In genomic region chr15:52350423-52350822, GRCh38 we compare ENCODE assay signal across 31 cellular contexts.
"Had no signal": no experiment of that assay in that cellular context is flagged by ENCODE, and none has a peak within 500 bp of the region (broad histone marks: within the 10 kb centered on the region; RNA-seq: fewer than 3 reads in every experiment).

No MANE protein-coding gene starts in this region.

- FAIRE-seq: bronchial epithelial cell, K562 had no signal

- H3K4me1 ChIP-seq: ascending aorta, body of pancreas, Peyer's patch had no signal

- H3K27me3 ChIP-seq: ascending aorta, body of pancreas, Peyer's patch, SJCRH30 had no signal

- H3K9me3 ChIP-seq: ascending aorta, body of pancreas, Peyer's patch, SJCRH30, SK-N-SH had no signal

- H3K27me3 Mint-ChIP-seq: activated CD4-positive, alpha-beta memory T cell treated with anti-CD3 and anti-CD28 coated beads for 36 hours; activated CD4-positive, alpha-beta T cell treated with anti-CD3 and anti-CD28 coated beads, Interleukin-2, amount 10 ng/mL, durations not matched to agents 7 days and 5 days; activated naive CD8-positive, alpha-beta T cell treated with anti-CD3 and anti-CD28 coated beads, Interleukin-2, amount 50 U/mL, for 24 hours had no signal

- H3K4me3 Mint-ChIP-seq: activated CD4-positive, alpha-beta memory T cell treated with anti-CD3 and anti-CD28 coated beads for 36 hours; activated CD4-positive, alpha-beta T cell treated with anti-CD3 and anti-CD28 coated beads, Interleukin-2, amount 10 ng/mL, durations not matched to agents 7 days and 5 days; activated naive CD8-positive, alpha-beta T cell treated with anti-CD3 and anti-CD28 coated beads, Interleukin-2, amount 50 U/mL, for 24 hours; activated T-cell treated with anti-CD3 and anti-CD28 coated beads, Interleukin-2, amount 50 U/mL, for 4 hours had no signal

- H3K4me2 ChIP-seq: SK-N-SH had no signal

- DNase-seq: activated CD4-positive, alpha-beta memory T cell treated with anti-CD3 and anti-CD28 coated beads for 36 hours; activated CD4-positive, alpha-beta T cell treated with anti-CD3 and anti-CD28 coated beads, Interleukin-2, amount 10 ng/mL, durations not matched to agents 7 days and 5 days; activated CD4-positive, CD25-positive, alpha-beta regulatory T cell; activated CD8-positive, alpha-beta memory T cell treated with anti-CD3 and anti-CD28 coated beads for 24 hours; activated effector memory CD4-positive, alpha-beta T cell treated with anti-CD3 and anti-CD28 coated beads, Interleukin-2, amount 50 U/mL, for 16 hours; activated naive CD4-positive, alpha-beta T cell treated with Interleukin-2 at 50 U/mL for 16 hours; activated naive CD8-positive, alpha-beta T cell treated with anti-CD3 and anti-CD28 coated beads, Interleukin-2, amount 50 U/mL, for 24 hours; activated T-cell treated with anti-CD3 and anti-CD28 coated beads, Interleukin-2, amount 50 U/mL, for 4 hours; amniotic stem cell; body of pancreas; central memory CD4-positive, alpha-beta T cell; Kasumi-1; NCI-H1092; NCI-H1417; NCI-H1694; NCI-H2029; NCI-H2107; NCI-H2171 treated with DMSO at 0.1 percent for 48 hours; NCI-H226; NCI-H526; NCI-H774; NK-92 treated with Interleukin-12 subunit alpha and Interleukin-12 subunit beta, amount 100 ng/mL, for 24 hours; Peyer's patch; Right ventricle myocardium superior; SJCRH30; SK-N-SH had no signal

- H3K4me1 Mint-ChIP-seq: activated CD4-positive, alpha-beta T cell treated with anti-CD3 and anti-CD28 coated beads, Interleukin-2, amount 10 ng/mL, durations not matched to agents 7 days and 5 days; activated naive CD8-positive, alpha-beta T cell treated with anti-CD3 and anti-CD28 coated beads, Interleukin-2, amount 50 U/mL, for 24 hours had no signal

- H3K27ac Mint-ChIP-seq: activated CD4-positive, alpha-beta memory T cell treated with anti-CD3 and anti-CD28 coated beads for 36 hours; activated CD4-positive, alpha-beta T cell treated with anti-CD3 and anti-CD28 coated beads, Interleukin-2, amount 10 ng/mL, durations not matched to agents 7 days and 5 days; activated naive CD4-positive, alpha-beta T cell treated with anti-CD3 and anti-CD28 coated beads, Interleukin-2, amount 50 U/mL, for 72 hours; activated naive CD8-positive, alpha-beta T cell treated with anti-CD3 and anti-CD28 coated beads, Interleukin-2, amount 50 U/mL, for 24 hours had no signal

- H3K27ac ChIP-seq: ascending aorta, body of pancreas, Peyer's patch, RWPE1, SJCRH30 had no signal

- H3K9me3 Mint-ChIP-seq: activated CD4-positive, alpha-beta memory T cell treated with anti-CD3 and anti-CD28 coated beads for 36 hours; activated CD4-positive, alpha-beta T cell treated with anti-CD3 and anti-CD28 coated beads, Interleukin-2, amount 10 ng/mL, durations not matched to agents 7 days and 5 days; activated naive CD4-positive, alpha-beta T cell treated with anti-CD3 and anti-CD28 coated beads, Interleukin-2, amount 50 U/mL, for 72 hours; activated naive CD8-positive, alpha-beta T cell treated with anti-CD3 and anti-CD28 coated beads, Interleukin-2, amount 50 U/mL, for 24 hours; activated T-cell treated with anti-CD3 and anti-CD28 coated beads, Interleukin-2, amount 50 U/mL, for 4 hours had no signal

- H3K9ac ChIP-seq: SK-N-SH had no signal

- H3K9me2 ChIP-seq: SK-N-SH had no signal

- ATAC-seq: activated naive CD4-positive, alpha-beta T cell treated with anti-CD3 and anti-CD28 coated beads, Interleukin-2, amount 50 U/mL, for 72 hours; activated naive CD8-positive, alpha-beta T cell treated with anti-CD3 and anti-CD28 coated beads, Interleukin-2, amount 50 U/mL, for 24 hours; activated T-cell treated with anti-CD3 and anti-CD28 coated beads, Interleukin-2, amount 50 U/mL, for 4 hours; body of pancreas; K562 had no signal

- H3K36me3 Mint-ChIP-seq: activated naive CD4-positive, alpha-beta T cell treated with anti-CD3 and anti-CD28 coated beads, Interleukin-2, amount 50 U/mL, for 72 hours had no signal

- H3K36me3 ChIP-seq: SJCRH30 had no signal

- H3K4me3 ChIP-seq: ascending aorta, body of pancreas, K562, Peyer's patch, SJCRH30 had no signal
